ENCODE assay signal across 14 cellular contexts in genomic region chr2:96152301-96153165, GRCh38. TPM values are rescaled to one million over a fixed set of nuclear protein-coding genes. Genes with fewer than 3 reads are reported as not detected.
DNase-seq lines count a peak whose midpoint lies in the region; ATAC-seq and TF ChIP-seq lines count a peak whose summit lies in the region.
"Had no signal": no experiment of that assay in that cellular context is flagged by ENCODE, and none has a peak within 500 bp of the region (broad histone marks: within the 10 kb centered on the region; RNA-seq: fewer than 3 reads in every experiment).

No MANE protein-coding gene starts in this region.

- no peak overlapping the region for H3K4me2 ChIP-seq in mammary epithelial cell (ENCODE audit: insufficient read depth, low read depth, low read length)

- CTCF ChIA-PET in MCF 10A (lab: Yijun Ruan, JAX) (interaction anchor here (2.8 kb wide), 1 partner anchor 22 kb away, joined by 8 read pairs; no protein-coding TSS in a partner anchor), mammary epithelial cell (lab: Charles Lee; ENCODE audit: low non-redundant PET) (no interaction called here)

- no peaks in the 10 kb centered on the region for H3K36me3 ChIP-seq in mammary epithelial cell (ENCODE audit: insufficient read depth, low read length)
- no peaks in the 10 kb centered on the region for H3K36me3 ChIP-seq in RWPE2 (ENCODE audit: low read depth)
- H3K36me3 ChIP-seq in thymus (ENCODE audit: control insufficient read depth, insufficient read depth) = no peaks in the 10 kb centered on the region

- intact Hi-C loops in MCF 10A (cut with micrococcal nuclease) (no loop called here), mammary epithelial cell (cut with micrococcal nuclease) (no loop called here)

- H3K27ac ChIP-seq in mammary epithelial cell (ENCODE audit: insufficient read depth, low read depth, low read length) (no peak overlapping the region), RWPE2 (ENCODE audit: poor library complexity, severe bottlenecking) (no peak overlapping the region), thymus (ENCODE audit: low read depth) (peak overlapping the region; percentile 70)
- H3K27ac ChIP-seq: skin epidermis had no signal

- WGBS in mammary epithelial cell (ENCODE audit: low coverage, missing lambda C conversion rate) = 100% methylated on average over 6 of the region's 13 CpGs
- 68% methylated on average over 13 of the region's 13 CpGs for WGBS in thymus

- no peaks in the 10 kb centered on the region for H4K20me1 ChIP-seq in mammary epithelial cell (ENCODE audit: insufficient read depth, low read length)

- DNase-seq in MCF 10A (ENCODE audit: unreplicated experiment) (no peak), mammary epithelial cell (no peak), RWPE2 (ENCODE audit: low spot score) (peak; percentile 29), iPS-NIHi11 (ENCODE audit: low spot score) (peak; percentile 51)
- DNase-seq in activated CD4-positive, CD25-positive, alpha-beta regulatory T cell (lab: John Stamatoyannopoulos, UW) = no peak
- DNase-seq: erythroblast, GF-D8, NCI-H1436, T-helper 9 cell had no signal

- no peaks in the 10 kb centered on the region for H3K36me3 Mint-ChIP-seq in MCF 10A (ENCODE audit: insufficient read depth, unreplicated experiment)

- BruUV-seq in MCF 10A (replicated peaks; lab: Mats Ljungman, UMichigan) = no TSS peak
- no TSS peak for BruUV-seq in mammary epithelial cell (replicated peaks; lab: Mats Ljungman, UMichigan)

- H3K27me3 ChIP-seq in mammary epithelial cell (ENCODE audit: insufficient read depth, low read length) = no peaks in the 10 kb centered on the region
- H3K27me3 ChIP-seq in RWPE2 (ENCODE audit: insufficient read depth, poor library complexity, severe bottlenecking) = no peaks in the 10 kb centered on the region
- H3K27me3 ChIP-seq in thymus (ENCODE audit: control insufficient read depth, insufficient read depth) = no peaks in the 10 kb centered on the region

- H3K9me3 ChIP-seq in mammary epithelial cell (replicated peaks; ENCODE audit: insufficient read depth, low read length) (no peaks in the 10 kb centered on the region), RWPE2 (ENCODE audit: severe bottlenecking) (no peaks in the 10 kb centered on the region), thymus (ENCODE audit: control insufficient read depth) (no peaks in the 10 kb centered on the region)

- H3K4me1 ChIP-seq in mammary epithelial cell (ENCODE audit: insufficient read depth, low read length) = peaks cover 12% of the 10 kb centered on the region
- H3K4me1 ChIP-seq in RWPE2 (ENCODE audit: insufficient read depth, poor library complexity, severe bottlenecking) = no peaks in the 10 kb centered on the region
- peaks cover 87% of the 10 kb centered on the region for H3K4me1 ChIP-seq in thymus (ENCODE audit: control insufficient read depth, insufficient read depth, low read length)

- no peak overlapping the region for H3K9ac ChIP-seq in mammary epithelial cell (ENCODE audit: insufficient read depth, low read length)

- H3K9me3 Mint-ChIP-seq in MCF 10A (ENCODE audit: unreplicated experiment) = no peaks in the 10 kb centered on the region

- no peaks in the 10 kb centered on the region for H3K79me2 ChIP-seq in mammary epithelial cell (ENCODE audit: insufficient read depth, low read length)

- no peak for ATAC-seq in RWPE2 (ENCODE audit: low read depth)
- no peak for ATAC-seq in HG02840 (IDR thresholded peaks at IDR 0.05; ENCODE audit: low FRiP score, unreplicated experiment)
- no peak for ATAC-seq in HG03439 (IDR thresholded peaks at IDR 0.05; ENCODE audit: unreplicated experiment)

- in situ Hi-C loops in mammary epithelial cell (cut with MboI; ENCODE audit: low sequenced_read_pairs in 2 of 2) = no loop called here

- POLR2A ChIA-PET in MCF 10A (lab: Yijun Ruan, JAX) = no interaction called here

- no peaks in the 10 kb centered on the region for H3K27me3 Mint-ChIP-seq in MCF 10A (ENCODE audit: insufficient read depth, unreplicated experiment)

- H3K4me3 ChIP-seq in mammary epithelial cell (replicated peaks in 1 of 3; ENCODE audit: insufficient read depth in 1 of 3, low read depth in 2 of 3, low read length in 3 of 3) (no peak overlapping the region), RWPE2 (ENCODE audit: severe bottlenecking) (no peak overlapping the region), thymus (ENCODE audit: low read length) (no peak overlapping the region)
- H3K4me3 ChIP-seq: skin epidermis had no signal

- H3K27ac Mint-ChIP-seq in MCF 10A (ENCODE audit: low read depth, unreplicated experiment) = peak overlapping the region; percentile 32

- no peak overlapping the region for H2AFZ ChIP-seq in mammary epithelial cell (ENCODE audit: low read depth, low read length)

- no peak for TF ChIP-seq CTCF in MCF 10A (IDR thresholded peaks at IDR 0.05; ENCODE audit: unreplicated experiment)
- no peak for TF ChIP-seq CTCF in mammary epithelial cell (conservative IDR thresholded peaks at IDR 0.05 in 1 of 2, IDR thresholded peaks at IDR 0.05 in 1 of 2; ENCODE audit: extremely low read depth in 1 of 2, insufficient read depth in 1 of 2, low read depth in 1 of 2, low read length in 2 of 2)
- TF ChIP-seq CTCF in RWPE2 (IDR thresholded peaks at IDR 0.05; ENCODE audit: poor library complexity, severe bottlenecking) = no peak

- H3K4me3 Mint-ChIP-seq in MCF 10A (ENCODE audit: unreplicated experiment) = no peak overlapping the region

- peaks cover 6% of the 10 kb centered on the region for H3K4me1 Mint-ChIP-seq in MCF 10A (ENCODE audit: insufficient read depth, unreplicated experiment)

- dilution Hi-C loops in mammary epithelial cell (cut with HindIII; ENCODE audit: low sequenced_read_pairs) = loop anchor here (25.0 kb wide), 1 partner anchor 140 kb away; no protein-coding TSS in a partner anchor

RNA-seq across cellular contexts. Expression of gene DUSP2, which starts 7.3 kb away (rescaled TPM):
- 1.3 and 3.3 TPM in 2 replicates for total RNA-seq in MCF 10A (2022)
- total RNA-seq in mammary epithelial cell = 10 to 100 TPM in 1 of 2 donors, 1 to 10 TPM in 1; 2.0 to 22.0 TPM
- polyA plus RNA-seq in mammary epithelial cell = 3.1 TPM
- polyA minus RNA-seq in mammary epithelial cell = 11.6 TPM
- 208 TPM for polyA plus RNA-seq in thymus

RNA-seq across cellular contexts. Expression of gene ASTL, which starts 14.2 kb away (rescaled TPM):
- total RNA-seq in MCF 10A (2022) = not detected in 2 replicates
- total RNA-seq in mammary epithelial cell = under 1 TPM in 1 of 2 donors, not detected in 1; 0.33 TPM
- polyA plus RNA-seq in mammary epithelial cell = not detected
- not detected for polyA minus RNA-seq in mammary epithelial cell
- polyA plus RNA-seq in thymus = 2.9 TPM
- total RNA-seq: mucosa of gallbladder had no signal

RNA-seq across cellular contexts. Expression of gene ADRA2B, which starts 36.2 kb away (rescaled TPM):
- total RNA-seq in MCF 10A (2022) (not detected in 2 replicates), mammary epithelial cell (under 1 TPM; under 0.01 to 0.09 TPM)
- polyA plus RNA-seq in mammary epithelial cell (0.05 TPM), thymus (0.52 TPM)
- polyA minus RNA-seq in mammary epithelial cell = not detected

RNA-seq across cellular contexts. Expression of gene STARD7, which starts 56.1 kb away (rescaled TPM):
- 84.1 and 105 TPM in 2 replicates for total RNA-seq in MCF 10A (2022)
- total RNA-seq in mammary epithelial cell = 100 to 1,000 TPM in 1 of 2 donors, 10 to 100 TPM in 1; 96.7 to 241 TPM
- 65.8 TPM for polyA plus RNA-seq in mammary epithelial cell
- 90.8 TPM for polyA minus RNA-seq in mammary epithelial cell
- 69.5 TPM for polyA plus RNA-seq in thymus

Comparison
In these comparisons a context has a peak if more than half of its experiments do, and no peak if none do; other contexts are left out.
1. DNase-seq: peak in RWPE2 (single experiment) and iPS-NIHi11 (single experiment); none in MCF 10A (single experiment), mammary epithelial cell (single experiment) and activated CD4-positive, CD25-positive, alpha-beta regulatory T cell (0 of 4).